In genomic region chr15:43218908-43219706, GRCh38 we compare ENCODE assay signal across 10 cellular contexts. TPM values are rescaled to one million over a fixed set of nuclear protein-coding genes. Genes with fewer than 3 reads are reported as not detected.
DNase-seq lines count a peak whose midpoint lies in the region; ATAC-seq, FAIRE-seq and TF ChIP-seq lines count a peak whose summit lies in the region.
"Had no signal": no experiment of that assay in that cellular context is flagged by ENCODE, and none has a peak within 500 bp of the region (broad histone marks: within the 10 kb centered on the region; RNA-seq: fewer than 3 reads in every experiment).

No MANE protein-coding gene starts in this region.

- H3K56ac ChIP-seq in H9 (ENCODE audit: insufficient read length, low read depth, low read length) = no peak overlapping the region

- no peaks in the 10 kb centered on the region for H3K79me1 ChIP-seq in H9 (ENCODE audit: insufficient read depth, low read depth, low read length, poor library complexity, severe bottlenecking)

- no peak overlapping the region for H2BK12ac ChIP-seq in H9 (ENCODE audit: insufficient read length, low read depth, low read length)

- H3K4ac ChIP-seq in H9 (ENCODE audit: low read depth, low read length) = no peak overlapping the region

- H3K79me2 ChIP-seq in H9 (ENCODE audit: insufficient read depth, low read length) = no peaks in the 10 kb centered on the region

- peak; percentile 21 for TF ChIP-seq CTCF in D721Med (IDR thresholded peaks at IDR 0.05; ENCODE audit: insufficient read depth, missing control alignments)
- peak; percentile 77 for TF ChIP-seq CTCF in H9 (conservative IDR thresholded peaks at IDR 0.05)
- peak; percentile 27 for TF ChIP-seq CTCF in astrocyte of the spinal cord (IDR thresholded peaks at IDR 0.05; ENCODE audit: low read depth, low read length)

- DNase-seq in D721Med (ENCODE audit: insufficient read length, low spot score) = no peak
- peak; percentile 86 for DNase-seq in H9
- peak; percentile 13 for DNase-seq in astrocyte of the spinal cord (ENCODE audit: low read depth, low spot score)
- DNase-seq in iPS-NIHi7 (ENCODE audit: extremely low spot score) = peak; percentile 88
- DNase-seq in T-helper 17 cell = no peak
- DNase-seq in occipital lobe (lab: John Stamatoyannopoulos, UW) = no peak
- no peak for DNase-seq in cerebellum (ENCODE audit: low spot score)
- DNase-seq: NCI-H226 had no signal

- H2BK15ac ChIP-seq in H9 (ENCODE audit: low read depth, low read length) = no peak overlapping the region

- H3K27ac ChIP-seq in H9 (ENCODE audit: insufficient read length, low read depth, low read length) = no peak overlapping the region

- no peaks in the 10 kb centered on the region for H4K20me1 ChIP-seq in H9 (ENCODE audit: control insufficient read depth, insufficient read depth, insufficient read length)

- no peak overlapping the region for H2AK5ac ChIP-seq in H9 (ENCODE audit: insufficient read length, low read length)

- no peak overlapping the region for H4K5ac ChIP-seq in H9 (ENCODE audit: insufficient read length, low read depth, low read length)

- no peaks in the 10 kb centered on the region for H3K27me3 ChIP-seq in H9 (ENCODE audit: insufficient read depth, low read length)

- in situ Hi-C loops in astrocyte of the spinal cord (cut with HindIII; ENCODE audit: low sequenced_read_pairs) = no loop called here

- H2BK120ac ChIP-seq in H9 (ENCODE audit: low read depth, low read length, poor library complexity, severe bottlenecking) = peak overlapping the region; percentile 19

- H3K18ac ChIP-seq in H9 (ENCODE audit: insufficient read length, low read depth, low read length) = no peak overlapping the region

- no peaks in the 10 kb centered on the region for H3K4me1 ChIP-seq in H9 (ENCODE audit: insufficient read depth, low read length)

- H3K4me3 Mint-ChIP-seq in H9 (no peak overlapping the region), T-helper 17 cell (no peak overlapping the region)

- H3K4me3 ChIP-seq in astrocyte of the spinal cord (ENCODE audit: low read depth, low read length) = no peak overlapping the region

- H2AFZ ChIP-seq in H9 (ENCODE audit: low read length) = peak overlapping the region; percentile 87

- H2BK20ac ChIP-seq in H9 (ENCODE audit: low read depth, low read length, poor library complexity, severe bottlenecking) = no peak overlapping the region

- no CpG with 5 or more reads among the region's 13 CpGs for WGBS in H9 (ENCODE audit: extremely low coverage, insufficient read length, low lambda C conversion rate)

- H3K23me2 ChIP-seq in H9 (ENCODE audit: insufficient read length, low read depth, low read length, poor library complexity, severe bottlenecking) = no peaks in the 10 kb centered on the region

- no peak overlapping the region for H3K4me2 ChIP-seq in H9 (ENCODE audit: insufficient read depth, insufficient read length, low read length)

- no peak overlapping the region for H3K14ac ChIP-seq in H9 (ENCODE audit: insufficient read depth, low read length)

- ATAC-seq in T-helper 17 cell (no peak), HG03342 (IDR thresholded peaks at IDR 0.05; ENCODE audit: unreplicated experiment) (no peak)

- H3K23ac ChIP-seq in H9 (ENCODE audit: insufficient read length, low read depth, low read length) = no peak overlapping the region

- no peak overlapping the region for H4K8ac ChIP-seq in H9 (replicated peaks; ENCODE audit: insufficient read length, low read depth, low read length)

- peaks cover 7 to 12% of the 10 kb centered on the region in 2 experiments for H3K4me1 Mint-ChIP-seq in H9
- H3K4me1 Mint-ChIP-seq in T-helper 17 cell = peaks cover 3% of the 10 kb centered on the region

- no peaks in the 10 kb centered on the region for H3K9me3 Mint-ChIP-seq in H9

- H3K27ac Mint-ChIP-seq in H9 = no peak overlapping the region
- no peak overlapping the region for H3K27ac Mint-ChIP-seq in T-helper 17 cell

- H3K36me3 Mint-ChIP-seq in H9 (ENCODE audit: insufficient read depth in 1 of 3, low read depth in 3 of 3) (no peaks in the 10 kb centered on the region), T-helper 17 cell (ENCODE audit: low read depth) (peaks cover 4% of the 10 kb centered on the region)

- no peak overlapping the region for H3T11ph ChIP-seq in H9 (ENCODE audit: low read length)

- no peak overlapping the region for H2BK5ac ChIP-seq in H9 (ENCODE audit: insufficient read length, low read length)

- no peak for FAIRE-seq in D721Med (lab: Jason Lieb, UNC)

- H3K27me3 Mint-ChIP-seq in H9 (ENCODE audit: low read depth) (peaks cover 1% of the 10 kb centered on the region; the same call in 1 of the 2 replicates), T-helper 17 cell (peaks cover 25% of the 10 kb centered on the region)

- H3K9ac ChIP-seq in H9 (ENCODE audit: extremely low read depth, insufficient read length, low read length) = no peak overlapping the region

- no peak overlapping the region for H4K91ac ChIP-seq in H9 (ENCODE audit: insufficient read length, low read depth, low read length)

- H3K9me3 ChIP-seq in H9 (ENCODE audit: control insufficient read depth, low read depth, low read length) (no peaks in the 10 kb centered on the region), T-helper 17 cell (ENCODE audit: control insufficient read depth, low read length, poor library complexity, severe bottlenecking) (no peaks in the 10 kb centered on the region)

RNA-seq across cellular contexts. Expression of gene EPB42, which starts 1.7 kb away (rescaled TPM):
- total RNA-seq in H9 (2021) = not detected in 2 replicates
- not detected for total RNA-seq in T-helper 17 cell
- 0.94 TPM for total RNA-seq in occipital lobe
- 1.2 TPM for total RNA-seq in cerebellum
- total RNA-seq: activated CD8-positive, alpha-beta memory T cell treated with anti-CD3 and anti-CD28 coated beads for 36 hours had no signal

RNA-seq across cellular contexts. Expression of gene CCNDBP1, which starts 33.9 kb away (rescaled TPM):
- 34.1 and 34.8 TPM in 2 replicates for total RNA-seq in H9 (2021)
- 10 to 100 TPM; 73.5 to 93.6 TPM for total RNA-seq in T-helper 17 cell
- 26.5 TPM for total RNA-seq in occipital lobe
- 25.5 TPM for total RNA-seq in cerebellum

RNA-seq across cellular contexts. Expression of gene TGM5, which starts 47.6 kb away (rescaled TPM):
- total RNA-seq in H9 (2021) = not detected in 2 replicates
- not detected for total RNA-seq in T-helper 17 cell
- total RNA-seq in occipital lobe = not detected
- total RNA-seq in cerebellum = not detected
- total RNA-seq: activated CD8-positive, alpha-beta memory T cell treated with anti-CD3 and anti-CD28 coated beads for 36 hours had no signal

Comparison
In these comparisons a context has a peak if more than half of its experiments do, and no peak if none do; other contexts are left out.
1. DNase-seq: peak in H9 (single experiment), astrocyte of the spinal cord (single experiment) and iPS-NIHi7 (single experiment); none in D721Med (single experiment), T-helper 17 cell (0 of 3), occipital lobe (single experiment) and cerebellum (single experiment).
2. CTCF ChIP-seq: peak in every context shown above with its lines; median percentile 77 in H9; 27 in astrocyte of the spinal cord; 21 in D721Med.